ENCODE assay signal across 24 cellular contexts in the genomic region with DNA sequence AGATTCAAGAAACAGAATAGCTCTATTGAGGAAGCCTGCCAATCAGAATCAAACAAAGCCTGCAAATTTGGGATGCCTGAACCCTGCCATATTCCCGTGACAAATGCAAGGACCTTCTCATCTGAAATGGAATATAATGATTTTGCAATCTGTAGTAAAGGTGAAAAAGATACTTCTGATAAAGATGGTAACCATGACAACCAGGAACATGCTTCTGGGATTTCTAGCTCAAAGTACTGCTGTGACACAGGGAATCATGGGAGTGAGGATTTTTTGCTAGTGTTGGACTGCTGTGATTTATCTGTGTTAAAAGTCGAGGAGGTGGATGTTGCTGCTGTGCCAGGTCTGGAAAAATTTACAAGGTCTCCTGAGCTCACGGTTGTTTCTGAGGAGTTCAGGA. TPM values are rescaled to one million over a fixed set of nuclear protein-coding genes. Genes with fewer than 3 reads are reported as not detected.
A peak's percentile ranks its signal among the peaks of the same experiment; 100 is the strongest.
DNase-seq lines count a peak whose midpoint lies in the region; ATAC-seq, FAIRE-seq and TF ChIP-seq lines count a peak whose summit lies in the region.
"Had no signal": no experiment of that assay in that cellular context is flagged by ENCODE, and none has a peak within 500 bp of the region (broad histone marks: within the 10 kb centered on the region; RNA-seq: fewer than 3 reads in every experiment).

No MANE protein-coding gene starts in this region.

- H3K4me1 Mint-ChIP-seq in mesothelial cell of epicardium = peaks cover 38% of the 10 kb centered on the region

- H3K36me3 Mint-ChIP-seq in mesothelial cell of epicardium = peaks cover 13% of the 10 kb centered on the region

- no peaks in the 10 kb centered on the region for H3K27me3 Mint-ChIP-seq in mesothelial cell of epicardium (ENCODE audit: low read depth)
- H3K27me3 Mint-ChIP-seq: CD4-positive, alpha-beta memory T cell had no signal

- ATAC-seq in HepG2 (no peak), right lobe of liver (no peak), HG03025 (IDR thresholded peaks at IDR 0.05; ENCODE audit: low FRiP score, unreplicated experiment) (no peak), HG03097 (IDR thresholded peaks at IDR 0.05; ENCODE audit: low FRiP score, unreplicated experiment) (no peak)
- ATAC-seq: Right ventricle myocardium inferior had no signal

- TF ChIP-seq CTCF in HepG2 (CRISPR knock-in tag; IDR thresholded peaks at IDR 0.05) (no peak), right lobe of liver (IDR thresholded peaks at IDR 0.05) (no peak), adrenal gland (IDR thresholded peaks at IDR 0.05) (no peak), mesothelial cell of epicardium (IDR thresholded peaks at IDR 0.05; ENCODE audit: unreplicated experiment) (no peak)

- no peak for TF ChIP-seq RAD21 in HepG2 (CRISPR knock-in tag; IDR thresholded peaks at IDR 0.05)

- in situ Hi-C loops in HepG2 (cut with HindIII; ENCODE audit: extremely low pct_ligation_motif_present, low pct_unique_long_range_greater_than_20kb) = no loop called here

- H3K27ac Mint-ChIP-seq in mesothelial cell of epicardium = peak overlapping the region; percentile 41
- H3K27ac Mint-ChIP-seq: CD4-positive, alpha-beta memory T cell had no signal

- TF ChIP-seq POLR2A in HepG2 (IDR thresholded peaks at IDR 0.05; ENCODE audit: insufficient read depth in 1 of 2, low read depth in 2 of 2, low read length in 2 of 2) = no peak
- TF ChIP-seq POLR2A in right lobe of liver (IDR thresholded peaks at IDR 0.05) = no peak
- TF ChIP-seq POLR2A in adrenal gland (IDR thresholded peaks at IDR 0.05) = no peak

- WGBS in HepG2 (ENCODE audit: low lambda C conversion rate) = 95% methylated on average over 3 of the region's 3 CpGs
- 90% methylated on average over 2 of the region's 3 CpGs for WGBS in right lobe of liver (ENCODE audit: insufficient coverage, low coverage, low lambda C conversion rate, missing lambda C conversion rate)
- WGBS in adrenal gland, 4 donors = 57 to 75% (median 62%) methylated on average over 3 of the region's 3 CpGs

- H3K9ac ChIP-seq in HepG2 (ENCODE audit: insufficient read depth, low read depth, low read length) = no peak overlapping the region

- no peak overlapping the region for H2AFZ ChIP-seq in HepG2 (ENCODE audit: low read length)

- no peaks in the 10 kb centered on the region for H4K20me1 ChIP-seq in HepG2 (ENCODE audit: insufficient read depth, low read length)

- H3K4me1 ChIP-seq in HepG2 (ENCODE audit: insufficient read depth, low read length) = no peaks in the 10 kb centered on the region
- no peaks in the 10 kb centered on the region for H3K4me1 ChIP-seq in right lobe of liver
- peaks cover 0 to 14% of the 10 kb centered on the region in 2 donors for H3K4me1 ChIP-seq in adrenal gland (replicated peaks in 1 of 2)

- H3K4me2 ChIP-seq in HepG2 (ENCODE audit: low read depth, low read length) = no peak overlapping the region

- H3K9me3 Mint-ChIP-seq in mesothelial cell of epicardium = no peaks in the 10 kb centered on the region

- H3K79me2 ChIP-seq in HepG2 (ENCODE audit: insufficient read depth, low read length) = peaks cover 2% of the 10 kb centered on the region

- H3K4me3 ChIP-seq in HepG2 (replicated peaks in 1 of 3; ENCODE audit: insufficient read depth in 1 of 3, low read depth in 2 of 3, low read length in 3 of 3) = no peak overlapping the region
- H3K4me3 ChIP-seq in right lobe of liver = no peak overlapping the region
- no peak overlapping the region for H3K4me3 ChIP-seq in adrenal gland
- H3K4me3 ChIP-seq: MG63, SJSA1 had no signal

- TSS peak; percentile 67 for BruUV-seq in HepG2 (replicated peaks; lab: Mats Ljungman, UMichigan)

- no peak for TF ChIP-seq EP300 in HepG2 (IDR thresholded peaks at IDR 0.05; ENCODE audit: low read depth in 2 of 2, low read length in 2 of 2)
- no peak for TF ChIP-seq EP300 in HepG2 (CRISPR knock-in tag; IDR thresholded peaks at IDR 0.05; ENCODE audit: borderline replicate concordance)

- CTCF ChIA-PET in HepG2 (lab: Yijun Ruan, JAX; ENCODE audit: low intra/inter-chr PET ratio, low total read pairs) = no interaction called here

- H3K36me3 ChIP-seq in HepG2 (replicated peaks in 1 of 2; ENCODE audit: control insufficient read depth in 1 of 2, insufficient read depth in 2 of 2, low read length in 2 of 2) (peaks cover 7 to 19% of the 10 kb centered on the region in 2 experiments; a peak in 4 of 5 replicates), right lobe of liver (no peaks in the 10 kb centered on the region), adrenal gland (replicated peaks in 1 of 2) (no peaks in the 10 kb centered on the region)
- H3K36me3 ChIP-seq: MG63 had no signal

- FAIRE-seq in HepG2 (lab: Jason Lieb, UNC) = no peak
- FAIRE-seq: A204.1, G401.6, H1 had no signal

- peak overlapping the region; percentile 16 for H3K4me3 Mint-ChIP-seq in mesothelial cell of epicardium
- H3K4me3 Mint-ChIP-seq: CD4-positive, alpha-beta memory T cell had no signal

- no peak for DNase-seq in HepG2 (ENCODE audit: low spot score)
- DNase-seq in right lobe of liver = no peak
- DNase-seq in adrenal gland = peak in 4 of 7 donors; percentile 23 to 49 (median 43)
- no peak for DNase-seq in mesothelial cell of epicardium (ENCODE audit: low spot score in 2 of 2, unreplicated experiment in 2 of 2)
- no peak for DNase-seq in stimulated activated CD8-positive, alpha-beta memory T cell treated with anti-CD3 and anti-CD28 coated beads, Interleukin-4, amount 100 ng/mL, for 48 hours
- DNase-seq: C1 segment of cervical spinal cord; CD4-positive, alpha-beta memory T cell; COR-L47; KBM-7; MG63; NCI-H1105 treated with DMSO at 0.1 percent for 48 hours; NCI-H146; NCI-H2029; NCI-H226; NCI-H510A; NCI-H69; OCI-M1 had no signal

- intact Hi-C loops in HepG2 (cut with micrococcal nuclease; ENCODE audit: unreplicated experiment) (no loop called here), right lobe of liver (cut with DNase I) (no loop called here), adrenal gland (cut with DNase I) (loop anchor here in 1 of 2 donors (5.0 kb wide), 1 partner anchor 68 kb away; no protein-coding TSS in a partner anchor)

- H3K9me3 ChIP-seq in HepG2 (ENCODE audit: low read length) (no peaks in the 10 kb centered on the region), right lobe of liver (no peaks in the 10 kb centered on the region), adrenal gland (replicated peaks in 1 of 3) (no peaks in the 10 kb centered on the region)
- H3K9me3 ChIP-seq: MG63, SJSA1 had no signal

- POLR2A ChIA-PET in HepG2 (lab: Yijun Ruan, JAX) = no interaction called here

- H3K27me3 ChIP-seq in HepG2 (ENCODE audit: control insufficient read depth in 1 of 2, insufficient read depth in 2 of 2, low read length in 2 of 2) (no peaks in the 10 kb centered on the region), right lobe of liver (no peaks in the 10 kb centered on the region), adrenal gland (no peaks in the 10 kb centered on the region)
- H3K27me3 ChIP-seq: MG63, SJSA1 had no signal

- no peak overlapping the region for H3K27ac ChIP-seq in HepG2 (ENCODE audit: extremely low read length, insufficient read depth, low read length)
- no peak overlapping the region for H3K27ac ChIP-seq in right lobe of liver
- H3K27ac ChIP-seq in adrenal gland = peak overlapping the region in 1 of 5 donors; percentile 47
- H3K27ac ChIP-seq: SJSA1 had no signal

TF ChIP-seq in HepG2, 621 proteins besides CTCF, POLR2A, EP300 and RAD21:
- TF ChIP-seq TCF7 (IDR thresholded peaks at IDR 0.05; ENCODE audit: low read depth) (no peak), RFX1 (IDR thresholded peaks at IDR 0.05) (peak; percentile 56; the same call in 1 of the 2 replicates), ZNF207 (IDR thresholded peaks at IDR 0.05; ENCODE audit: borderline replicate concordance) (no peak)

RNA-seq across cellular contexts. Expression of gene AOPEP, which starts 33.4 kb away (rescaled TPM):
- total RNA-seq in HepG2 (2016; rRNA removed; fragmentation: Illumina TruSeq; extraction: Trizol) (32.8 and 41.6 TPM in 2 replicates), right lobe of liver (100 to 1,000 TPM in 1 of 6 experiments, 10 to 100 TPM in 5; 36.6 to 110 (median 63.3) TPM), adrenal gland (10 to 100 TPM; 49.1 to 99.6 (median 71.6) TPM), mesothelial cell of epicardium (56.3 to 63.0 TPM (median 61.4 TPM) in 3 replicates)
- total RNA-seq in HepG2 (2016; cell fraction: cytosol; rRNA removed; fragmentation: Illumina TruSeq; extraction: Trizol; ENCODE audit: low read depth) = 123 and 126 TPM in 2 replicates
- 32.0 and 42.2 TPM in 2 replicates for total RNA-seq in HepG2 (2016; cell fraction: insoluble cytoplasmic fraction; rRNA removed; fragmentation: Illumina TruSeq; extraction: Trizol)
- total RNA-seq in HepG2 (2016; cell fraction: membrane; rRNA removed; fragmentation: Illumina TruSeq; extraction: Trizol) = 97.8 and 104 TPM in 2 replicates
- total RNA-seq in HepG2 (2016; cell fraction: nucleus; rRNA removed; fragmentation: Illumina TruSeq; extraction: Trizol) = 73.7 and 78.3 TPM in 2 replicates
- polyA plus RNA-seq in HepG2 (2011; rRNA removed) (21.7 and 22.2 TPM in 2 replicates), adrenal gland (10 to 100 TPM; 31.0 to 95.1 (median 77.8) TPM)
- polyA plus RNA-seq in HepG2 (2011; cell fraction: cytosol; rRNA removed) = 20.4 and 22.0 TPM in 2 replicates
- polyA plus RNA-seq in HepG2 (2011; cell fraction: nucleus; rRNA removed) = 39.3 and 43.4 TPM in 2 replicates
- polyA plus RNA-seq in HepG2 (2012) = 24.1 and 26.1 TPM in 2 replicates
- 146 and 149 TPM in 2 replicates for polyA plus RNA-seq in HepG2 (2016; cell fraction: cytosol; fragmentation: Illumina TruSeq; extraction: Trizol; ENCODE audit: low read depth)
- polyA plus RNA-seq in HepG2 (2016; cell fraction: insoluble cytoplasmic fraction; fragmentation: Illumina TruSeq; extraction: Trizol; ENCODE audit: low read depth) = 35.6 and 38.6 TPM in 2 replicates
- polyA plus RNA-seq in HepG2 (2016; cell fraction: membrane; fragmentation: Illumina TruSeq; extraction: Trizol; ENCODE audit: low read depth) = 101 TPM in 2 replicates
- 45.0 and 46.7 TPM in 2 replicates for polyA plus RNA-seq in HepG2 (2016; cell fraction: nucleus; fragmentation: Illumina TruSeq; extraction: Trizol; ENCODE audit: insufficient read depth, low read depth)
- polyA minus RNA-seq in HepG2 (2011; rRNA and poly(A)+ RNA removed; ENCODE audit: low replicate concordance) = 43.7 TPM in 2 replicates
- 8.5 and 9.2 TPM in 2 replicates for polyA minus RNA-seq in HepG2 (2011; cell fraction: cytosol; rRNA and poly(A)+ RNA removed)
- polyA minus RNA-seq in HepG2 (2011; cell fraction: nucleus; rRNA and poly(A)+ RNA removed) = 186 and 194 TPM in 2 replicates

Comparison
In these comparisons a context has a peak if more than half of its experiments do, and no peak if none do; other contexts are left out.
1. DNase-seq: peak in adrenal gland (4 of 7); none in HepG2 (single experiment), right lobe of liver (0 of 3), mesothelial cell of epicardium (0 of 2) and stimulated activated CD8-positive, alpha-beta memory T cell treated with anti-CD3 and anti-CD28 coated beads, Interleukin-4, amount 100 ng/mL, for 48 hours (single experiment).